9 cellular contexts compared by ENCODE assay signal in genomic region chr19:5312058-5312457, GRCh38.
"Had no signal": no experiment of that assay in that cellular context is flagged by ENCODE, and none has a peak within 500 bp of the region (broad histone marks: within the 10 kb centered on the region; RNA-seq: fewer than 3 reads in every experiment).

No MANE protein-coding gene starts in this region.

- H3K9ac ChIP-seq: GM23248 had no signal

- H2AFZ ChIP-seq: GM23248 had no signal

- H3K27ac ChIP-seq: GM23248 had no signal

- H3K4me3 Mint-ChIP-seq: H9, HFFc6, IgD-negative memory B cell had no signal

- H3K4me3 ChIP-seq: GM23248 had no signal

- FAIRE-seq: H54, HTR-8/SVneo had no signal

- DNase-seq: GM23248, GOT3, H9, HCEC 1CT, HFFc6, KG1 had no signal

- H3K9me3 Mint-ChIP-seq: H9, HFFc6, IgD-negative memory B cell had no signal

- H3K27ac Mint-ChIP-seq: H9, HFFc6 had no signal
